ENCODE assay signal across 13 cellular contexts in the genomic region with DNA sequence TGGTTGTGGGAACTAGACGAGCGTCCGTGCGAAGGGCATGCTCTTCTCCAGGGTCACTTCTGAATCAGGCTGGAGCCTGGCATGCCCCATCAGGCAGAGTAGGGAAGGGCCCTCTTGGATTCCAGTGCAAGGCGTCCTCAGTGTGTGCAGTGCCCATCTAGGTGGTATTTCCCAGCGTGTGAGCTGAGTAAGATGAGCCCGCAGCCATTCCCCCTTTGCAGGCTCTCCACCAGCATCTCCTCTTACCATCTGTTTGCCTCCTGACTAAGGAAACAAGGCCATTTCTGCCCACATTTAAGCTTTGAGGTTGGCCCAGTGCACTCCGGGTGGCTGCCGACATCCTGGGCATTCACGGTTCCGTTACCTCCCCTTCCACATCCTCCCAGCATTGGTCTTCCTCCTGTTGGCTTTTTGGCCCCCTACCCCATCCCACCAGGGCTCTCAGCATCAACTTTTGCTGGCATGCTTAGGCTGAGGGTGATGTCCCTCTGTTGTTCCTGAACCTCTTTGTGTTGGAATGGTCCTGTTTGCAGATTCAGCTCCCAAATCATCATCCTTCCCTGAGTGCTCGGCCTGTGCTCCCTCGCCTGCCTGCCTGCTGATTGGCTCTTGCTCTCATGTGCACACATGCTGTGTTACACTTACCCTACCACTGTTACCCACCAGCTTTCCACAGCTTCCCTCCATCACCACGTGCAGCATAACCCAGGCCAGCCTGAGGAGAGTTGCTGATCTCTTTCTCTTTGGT. TPM values are rescaled to one million over a fixed set of nuclear protein-coding genes. Genes with fewer than 3 reads are reported as not detected.
A peak's percentile ranks its signal among the peaks of the same experiment; 100 is the strongest.
DNase-seq lines count a peak whose midpoint lies in the region; ATAC-seq and TF ChIP-seq lines count a peak whose summit lies in the region.
"Had no signal": no experiment of that assay in that cellular context is flagged by ENCODE, and none has a peak within 500 bp of the region (broad histone marks: within the 10 kb centered on the region; RNA-seq: fewer than 3 reads in every experiment).

No MANE protein-coding gene starts in this region.

- no peak overlapping the region for H3K4me3 Mint-ChIP-seq in activated naive CD4-positive, alpha-beta T cell treated with anti-CD3 and anti-CD28 coated beads, Interleukin-2, amount 50 U/mL, for 24 hours
- H3K4me3 Mint-ChIP-seq in activated T-helper 17 cell treated with anti-CD3 and anti-CD28 coated beads, Interleukin-2, amount 50 U/mL, for 72 hours = peak overlapping the region; percentile 38
- H3K4me3 Mint-ChIP-seq: nephron had no signal

- peaks cover 0 to 9% of the 10 kb centered on the region in 2 donors for H3K4me1 ChIP-seq in uterus

- no peak for TF ChIP-seq CTCF in uterus (IDR thresholded peaks at IDR 0.05)

- H3K9me3 ChIP-seq in uterus = no peaks in the 10 kb centered on the region

- intact Hi-C loops in uterus (cut with DNase I; ENCODE audit: low total_unique reads) = no loop called here

- H3K36me3 Mint-ChIP-seq in activated naive CD4-positive, alpha-beta T cell treated with anti-CD3 and anti-CD28 coated beads, Interleukin-2, amount 50 U/mL, for 24 hours = no peaks in the 10 kb centered on the region
- peaks cover 27% of the 10 kb centered on the region for H3K36me3 Mint-ChIP-seq in activated T-helper 17 cell treated with anti-CD3 and anti-CD28 coated beads, Interleukin-2, amount 50 U/mL, for 72 hours (ENCODE audit: low read depth)

- no peak for DNase-seq in activated naive CD4-positive, alpha-beta T cell treated with anti-CD3 and anti-CD28 coated beads, Interleukin-2, amount 50 U/mL, for 16 hours
- DNase-seq in islet precursor cell (peak; percentile 49), uterus (no peak), NCI-H2227 treated with DMSO at 0.1 percent for 48 hours (lab: John Stamatoyannopoulos, UW) (no peak), amygdala (lab: John Stamatoyannopoulos, UW) (no peak), NCI-H1417 treated with DMSO at 0.1 percent for 48 hours (lab: John Stamatoyannopoulos, UW) (no peak)
- DNase-seq: GF-D8, Karpas-422, Right ventricle myocardium superior had no signal

- peaks cover 41% of the 10 kb centered on the region for H3K4me1 Mint-ChIP-seq in activated naive CD4-positive, alpha-beta T cell treated with anti-CD3 and anti-CD28 coated beads, Interleukin-2, amount 50 U/mL, for 24 hours
- H3K4me1 Mint-ChIP-seq in activated T-helper 17 cell treated with anti-CD3 and anti-CD28 coated beads, Interleukin-2, amount 50 U/mL, for 72 hours = peaks cover 22% of the 10 kb centered on the region

- TF ChIP-seq POLR2A in uterus (IDR thresholded peaks at IDR 0.05) = no peak

- no peaks in the 10 kb centered on the region for H3K36me3 ChIP-seq in uterus

- H3K27ac ChIP-seq in uterus = peak overlapping the region; percentile 43 to 77

- H3K4me3 ChIP-seq in uterus = no peak overlapping the region

- H3K27me3 Mint-ChIP-seq in activated naive CD4-positive, alpha-beta T cell treated with anti-CD3 and anti-CD28 coated beads, Interleukin-2, amount 50 U/mL, for 24 hours = no peaks in the 10 kb centered on the region
- no peaks in the 10 kb centered on the region for H3K27me3 Mint-ChIP-seq in activated T-helper 17 cell treated with anti-CD3 and anti-CD28 coated beads, Interleukin-2, amount 50 U/mL, for 72 hours

- no peaks in the 10 kb centered on the region for H3K27me3 ChIP-seq in uterus

- H3K9me3 Mint-ChIP-seq in activated naive CD4-positive, alpha-beta T cell treated with anti-CD3 and anti-CD28 coated beads, Interleukin-2, amount 50 U/mL, for 24 hours = no peaks in the 10 kb centered on the region
- no peaks in the 10 kb centered on the region for H3K9me3 Mint-ChIP-seq in activated T-helper 17 cell treated with anti-CD3 and anti-CD28 coated beads, Interleukin-2, amount 50 U/mL, for 72 hours
- H3K9me3 Mint-ChIP-seq: nephron had no signal

- ATAC-seq in activated T-helper 17 cell treated with anti-CD3 and anti-CD28 coated beads, Interleukin-2, amount 50 U/mL, for 72 hours (replicated peaks) = no peak
- ATAC-seq: activated CD4-positive, CD25-positive, alpha-beta regulatory T cell treated with anti-CD3 and anti-CD28 coated beads, Interleukin-2, amount 50 U/mL, for 24 hours had no signal

- H3K27ac Mint-ChIP-seq in activated naive CD4-positive, alpha-beta T cell treated with anti-CD3 and anti-CD28 coated beads, Interleukin-2, amount 50 U/mL, for 24 hours = peak overlapping the region; percentile 88
- peak overlapping the region; percentile 88 for H3K27ac Mint-ChIP-seq in activated T-helper 17 cell treated with anti-CD3 and anti-CD28 coated beads, Interleukin-2, amount 50 U/mL, for 72 hours
- H3K27ac Mint-ChIP-seq: nephron had no signal

RNA-seq across cellular contexts. Expression of a gene that starts 11.8 kb away (rescaled TPM):
- 10 to 100 TPM in 1 of 2 donors, 1 to 10 TPM in 1; 6.9 to 10.5 TPM for total RNA-seq in activated T-helper 17 cell treated with anti-CD3 and anti-CD28 coated beads, Interleukin-2, amount 50 U/mL, for 72 hours
- total RNA-seq in uterus = 10 to 100 TPM; 14.1 to 55.0 (median 30.0) TPM
